ENCODE assay signal across 33 cellular contexts in genomic region chr2:170563401-170563800, GRCh38.
DNase-seq lines count a peak whose midpoint lies in the region; ATAC-seq, FAIRE-seq and TF ChIP-seq lines count a peak whose summit lies in the region.
"Had no signal": no experiment of that assay in that cellular context is flagged by ENCODE, and none has a peak within 500 bp of the region (broad histone marks: within the 10 kb centered on the region; RNA-seq: fewer than 3 reads in every experiment).

No MANE protein-coding gene starts in this region.

- H3K4me3 ChIP-seq in bronchial epithelial cell (ENCODE audit: low read depth, low read length) (no peak overlapping the region), epithelial cell of esophagus (ENCODE audit: low read length) (no peak overlapping the region)
- H3K4me3 ChIP-seq: A549; BLaER1; BLaER1 treated with 17β-estradiol and CSF1 and Interleukin-3, amounts not matched to agents 10 nM and 100 nM had no signal

- peaks cover 7% of the 10 kb centered on the region for H3K4me1 ChIP-seq in foreskin keratinocyte
- H3K4me1 ChIP-seq: A549; BE2C; BLaER1; BLaER1 treated with 17β-estradiol and CSF1 and Interleukin-3, amounts not matched to agents 10 nM and 100 nM; Caco-2 had no signal

- ATAC-seq in foreskin keratinocyte: peak; percentile 28
- no peak for ATAC-seq in GM18870 (IDR thresholded peaks at IDR 0.05; ENCODE audit: unreplicated experiment)
- ATAC-seq: A549; CD8-positive, alpha-beta T cell had no signal

- peak; percentile 46 for DNase-seq in bronchial epithelial cell (ENCODE audit: low read depth)
- DNase-seq in epithelial cell of esophagus (ENCODE audit: low read depth): peak; percentile 16
- DNase-seq in foreskin keratinocyte: peak; percentile 50 to 75
- DNase-seq in activated gamma-delta T cell (lab: John Stamatoyannopoulos, UW): no peak
- DNase-seq in hippocampal formation (lab: John Stamatoyannopoulos, UW): no peak
- DNase-seq: 8988T; ACHN; AML-193; BE2C; C1 segment of cervical spinal cord; Caco-2; Calu3; CD4-positive, alpha-beta memory T cell; CD4-positive, alpha-beta T cell; CD4-positive, CD25-positive, alpha-beta regulatory T cell; CD8-positive, alpha-beta memory T cell; CD8-positive, alpha-beta T cell; COR-L47; DMS 273 treated with DMSO at 0.1 percent for 48 hours; DMS153; DMS53; DMS79; DMS79 treated with DMSO at 0.1 percent for 48 hours; DND-41; EL had no signal

- FAIRE-seq in bronchial epithelial cell (lab: Jason Lieb, UNC): no peak
- FAIRE-seq: A204.1, A549, D721Med had no signal

- no peaks in the 10 kb centered on the region for H3K27me3 ChIP-seq in bronchial epithelial cell (ENCODE audit: control insufficient read depth, insufficient read depth, low read length)
- H3K27me3 ChIP-seq in foreskin keratinocyte: no peaks in the 10 kb centered on the region
- H3K27me3 ChIP-seq: BE2C; BLaER1; BLaER1 treated with 17β-estradiol and CSF1 and Interleukin-3, amounts not matched to agents 10 nM and 100 nM had no signal

- H3K27ac ChIP-seq in foreskin keratinocyte: no peak overlapping the region
- H3K27ac ChIP-seq: 22Rv1; A549; BLaER1; BLaER1 treated with 17β-estradiol and CSF1 and Interleukin-3, amounts not matched to agents 10 nM and 100 nM; C4-2B had no signal

- no peak for TF ChIP-seq CTCF in bronchial epithelial cell (IDR thresholded peaks at IDR 0.05; ENCODE audit: insufficient read depth, low read length, severe bottlenecking)
- TF ChIP-seq CTCF in epithelial cell of esophagus (IDR thresholded peaks at IDR 0.05; ENCODE audit: insufficient read depth, low read depth, low read length, missing control alignments): no peak
- no peak for TF ChIP-seq CTCF in foreskin keratinocyte (conservative IDR thresholded peaks at IDR 0.05)

- no peaks in the 10 kb centered on the region for H3K36me3 ChIP-seq in bronchial epithelial cell (ENCODE audit: control insufficient read depth, insufficient read depth, low read length)
- H3K36me3 ChIP-seq: BE2C; BLaER1; BLaER1 treated with 17β-estradiol and CSF1 and Interleukin-3, amounts not matched to agents 10 nM and 100 nM had no signal

Comparison
In these comparisons a context has a peak if more than half of its experiments do, and no peak if none do; other contexts are left out.
1. DNase-seq: peak in bronchial epithelial cell (single experiment), epithelial cell of esophagus (single experiment) and foreskin keratinocyte (2 of 2); none in activated gamma-delta T cell (single experiment) and hippocampal formation (0 of 2).